ENCODE assay signal across 10 cellular contexts in the genomic region with DNA sequence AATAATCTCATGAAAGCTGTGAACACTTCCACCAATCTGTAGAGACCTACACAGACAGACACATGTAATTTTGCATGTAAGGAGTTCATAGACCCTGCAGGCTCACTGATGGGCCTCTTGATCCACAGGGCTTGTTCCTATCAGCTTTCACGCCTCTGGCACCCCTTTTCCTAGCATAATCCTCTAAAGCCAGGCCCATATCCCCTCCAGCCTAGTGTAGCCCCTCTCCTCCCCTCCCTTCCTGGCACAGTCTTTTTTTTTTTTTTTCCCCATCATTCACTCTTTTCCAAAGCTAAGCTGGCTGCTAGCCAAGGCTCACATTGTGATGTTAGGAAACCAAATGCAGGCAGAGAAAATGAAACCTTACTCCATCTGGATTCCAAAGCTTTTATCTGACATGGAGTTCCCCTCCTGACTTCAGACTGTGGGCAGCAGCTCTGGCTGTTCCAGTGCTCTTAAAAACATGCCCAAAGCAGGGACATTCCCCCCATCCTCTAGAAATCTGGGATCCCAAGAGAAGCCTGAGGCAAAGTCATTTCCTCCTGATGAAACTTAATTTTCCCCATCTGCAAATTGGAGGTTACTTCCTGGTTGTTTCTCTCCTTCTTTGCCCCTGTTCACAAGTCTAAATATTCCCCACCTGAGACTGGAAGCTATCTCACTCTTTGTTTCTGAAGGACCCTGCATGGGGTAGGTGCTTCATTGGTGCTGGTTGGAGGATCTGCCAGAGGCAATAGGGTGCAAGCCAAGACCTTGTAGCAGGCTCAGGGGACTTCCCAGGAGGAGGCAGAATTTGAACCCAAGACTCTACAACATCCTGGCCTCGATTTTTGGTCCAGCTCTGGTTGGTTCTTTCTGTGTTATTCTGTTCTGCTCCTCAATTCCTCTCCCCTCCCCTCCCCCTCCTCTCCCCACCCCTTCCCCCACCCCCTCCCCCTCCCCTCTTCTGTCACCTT. TPM values are rescaled to one million over a fixed set of nuclear protein-coding genes. Genes with fewer than 3 reads are reported as not detected.
DNase-seq lines count a peak whose midpoint lies in the region; ATAC-seq, FAIRE-seq and TF ChIP-seq lines count a peak whose summit lies in the region.
"Had no signal": no experiment of that assay in that cellular context is flagged by ENCODE, and none has a peak within 500 bp of the region (broad histone marks: within the 10 kb centered on the region; RNA-seq: fewer than 3 reads in every experiment).

No MANE protein-coding gene starts in this region.

- no peaks in the 10 kb centered on the region for H3K9me1 ChIP-seq in K562 (ENCODE audit: control insufficient read depth, insufficient read depth, low read length)

- H3K4me3 Mint-ChIP-seq in Calu3 (ENCODE audit: low read depth, unreplicated experiment) = no peak overlapping the region
- H3K4me3 Mint-ChIP-seq in naive thymus-derived CD4-positive, alpha-beta T cell = peak overlapping the region in 1 of 10 donors; percentile 75
- H3K4me3 Mint-ChIP-seq: IgD-negative memory B cell had no signal

- no peaks in the 10 kb centered on the region for H4K20me1 ChIP-seq in K562 (replicated peaks; ENCODE audit: control insufficient read depth, insufficient read depth, low read length)

- H3K4me1 ChIP-seq in K562 (replicated peaks in 1 of 2; ENCODE audit: control insufficient read depth in 2 of 2, insufficient read depth in 2 of 2, low read length in 2 of 2) = peaks cover 0 to 7% of the 10 kb centered on the region in 2 experiments; a peak in 2 of 5 replicates
- H3K4me1 ChIP-seq in naive thymus-derived CD4-positive, alpha-beta T cell (ENCODE audit: control insufficient read depth in 2 of 2, insufficient read depth in 2 of 2, low read length in 2 of 2) = peaks cover 0 to 49% of the 10 kb centered on the region in 2 donors
- no peaks in the 10 kb centered on the region for H3K4me1 ChIP-seq in psoas muscle
- peaks cover 0 to 6% (median 0%) of the 10 kb centered on the region in 4 donors for H3K4me1 ChIP-seq in transverse colon

- H2AFZ ChIP-seq in K562 (ENCODE audit: low read depth, low read length) = peak overlapping the region; percentile 49

- H3K27me3 ChIP-seq in K562 (ENCODE audit: control insufficient read depth in 2 of 2, insufficient read depth in 2 of 2, low read length in 2 of 2) = no peaks in the 10 kb centered on the region
- no peaks in the 10 kb centered on the region for H3K27me3 ChIP-seq in naive thymus-derived CD4-positive, alpha-beta T cell (ENCODE audit: control insufficient read depth in 2 of 2, insufficient read depth in 2 of 2, low read length in 2 of 2)
- no peaks in the 10 kb centered on the region for H3K27me3 ChIP-seq in psoas muscle (ENCODE audit: insufficient read depth in 3 of 3, low read length in 2 of 3)
- no peaks in the 10 kb centered on the region for H3K27me3 ChIP-seq in transverse colon

- BruUV-seq in Calu3 (replicated peaks; lab: Mats Ljungman, UMichigan) (no TSS peak), K562 (replicated peaks; lab: Mats Ljungman, UMichigan) (no TSS peak)

- H3K4me3 ChIP-seq in K562 (no peak overlapping the region), psoas muscle (no peak overlapping the region), transverse colon (no peak overlapping the region)
- H3K4me3 ChIP-seq in naive thymus-derived CD4-positive, alpha-beta T cell (ENCODE audit: low read length) = no peak overlapping the region

- in situ Hi-C loops in K562 (cut with MboI) = no loop called here
- in situ Hi-C loops in transverse colon (cut with MboI; ENCODE audit: low pct_ligation_motif_present in 1 of 4, low pct_unique_long_range_greater_than_20kb in 1 of 4, low sequenced_read_pairs in 3 of 4) = no loop called here

- peak; percentile 13 for DNase-seq in Calu3
- peak; percentile 26 for DNase-seq in NCI-H128 (lab: John Stamatoyannopoulos, UW; ENCODE audit: unreplicated experiment)
- no peak for DNase-seq in K562 (ENCODE audit: extremely low read depth in 1 of 4, low spot score in 3 of 4)
- DNase-seq in naive thymus-derived CD4-positive, alpha-beta T cell = no peak
- DNase-seq in RKO (ENCODE audit: low spot score) = no peak
- DNase-seq in psoas muscle = no peak
- no peak for DNase-seq in transverse colon
- DNase-seq in HK-2 (ENCODE audit: unreplicated experiment) = no peak
- DNase-seq: activated CD4-positive, alpha-beta T cell treated with anti-CD3 and anti-CD28 coated beads for 4 hours had no signal

- TF ChIP-seq POLR2A in K562 (conservative IDR thresholded peaks at IDR 0.05) (no peak), transverse colon (IDR thresholded peaks at IDR 0.05) (no peak)

- no peak overlapping the region for H3K27ac ChIP-seq in K562 (ENCODE audit: extremely low read depth, low read depth, low read length)
- H3K27ac ChIP-seq in naive thymus-derived CD4-positive, alpha-beta T cell (ENCODE audit: low read depth, low read length) = no peak overlapping the region
- no peak overlapping the region for H3K27ac ChIP-seq in psoas muscle
- H3K27ac ChIP-seq in transverse colon = peak overlapping the region in 2 of 4 donors; percentile 11 to 42

- H3K4me1 Mint-ChIP-seq in Calu3 (ENCODE audit: low read depth, unreplicated experiment) = peaks cover 14% of the 10 kb centered on the region
- H3K4me1 Mint-ChIP-seq in naive thymus-derived CD4-positive, alpha-beta T cell = peaks cover 0 to 52% (median 7%) of the 10 kb centered on the region in 7 donors

- POLR2A ChIA-PET in K562 (lab: Yijun Ruan, JAX) = interaction anchor here (0.7 to 2.0 kb wide), 5 partner anchors 10 to 1477 kb away, joined by 3 to 9 read pairs (median 5); a partner anchor contains a TSS
- POLR2A ChIA-PET in naive thymus-derived CD4-positive, alpha-beta T cell (lab: Charles Lee) = no interaction called here

- TF ChIP-seq CTCF in Calu3 (IDR thresholded peaks at IDR 0.05; ENCODE audit: unreplicated experiment) (no peak), K562 (IDR thresholded peaks at IDR 0.05 in 2 of 3, conservative IDR thresholded peaks at IDR 0.05 in 1 of 3; ENCODE audit: insufficient read depth in 2 of 3, low read depth in 1 of 3, low read length in 3 of 3) (no peak), psoas muscle (IDR thresholded peaks at IDR 0.05) (no peak), transverse colon (IDR thresholded peaks at IDR 0.05) (no peak)

- H3K27me3 Mint-ChIP-seq in Calu3 (ENCODE audit: unreplicated experiment) = no peaks in the 10 kb centered on the region
- no peaks in the 10 kb centered on the region for H3K27me3 Mint-ChIP-seq in naive thymus-derived CD4-positive, alpha-beta T cell
- H3K27me3 Mint-ChIP-seq: IgD-negative memory B cell had no signal

- H3K36me3 ChIP-seq in K562 (ENCODE audit: control insufficient read depth, insufficient read depth, low read length) = no peaks in the 10 kb centered on the region
- H3K36me3 ChIP-seq in naive thymus-derived CD4-positive, alpha-beta T cell (ENCODE audit: control insufficient read depth in 2 of 3, insufficient read depth in 3 of 3, low read length in 3 of 3) = no peaks in the 10 kb centered on the region
- H3K36me3 ChIP-seq in psoas muscle (ENCODE audit: insufficient read depth in 1 of 2, low read depth in 1 of 2) = no peaks in the 10 kb centered on the region
- no peaks in the 10 kb centered on the region for H3K36me3 ChIP-seq in transverse colon

- no peak overlapping the region for H3K9ac ChIP-seq in K562 (ENCODE audit: insufficient read depth in 1 of 2, low read depth in 2 of 2, low read length in 2 of 2)

- no peaks in the 10 kb centered on the region for H3K9me3 Mint-ChIP-seq in Calu3 (ENCODE audit: low read depth, unreplicated experiment)
- peaks cover 0 to 2% (median 0%) of the 10 kb centered on the region in 11 donors for H3K9me3 Mint-ChIP-seq in naive thymus-derived CD4-positive, alpha-beta T cell
- H3K9me3 Mint-ChIP-seq: IgD-negative memory B cell had no signal

- no peak; the same call in 1 of the 3 replicates for ATAC-seq in K562
- peak; percentile 22 for ATAC-seq in naive thymus-derived CD4-positive, alpha-beta T cell
- ATAC-seq in psoas muscle = no peak

- H3K27ac Mint-ChIP-seq in Calu3 (ENCODE audit: unreplicated experiment) = peak overlapping the region; percentile 54
- H3K27ac Mint-ChIP-seq in naive thymus-derived CD4-positive, alpha-beta T cell = peak overlapping the region in 3 of 9 donors; percentile 49 to 89 (median 58)

- H3K9me3 ChIP-seq in K562 (replicated peaks; ENCODE audit: control insufficient read depth, insufficient read depth, low read depth, low read length) = no peaks in the 10 kb centered on the region
- no peaks in the 10 kb centered on the region for H3K9me3 ChIP-seq in naive thymus-derived CD4-positive, alpha-beta T cell (ENCODE audit: control insufficient read depth in 2 of 3, low read length in 3 of 3)
- no peaks in the 10 kb centered on the region for H3K9me3 ChIP-seq in psoas muscle
- H3K9me3 ChIP-seq in transverse colon = no peaks in the 10 kb centered on the region

- intact Hi-C loops in Calu3 (cut with micrococcal nuclease; ENCODE audit: unreplicated experiment) = no loop called here
- intact Hi-C loops in K562 (cut with micrococcal nuclease) = no loop called here
- intact Hi-C loops in naive thymus-derived CD4-positive, alpha-beta T cell (cut with micrococcal nuclease) = loop anchor here in 1 of 2 donors (1.0 to 5.0 kb wide), 2 partner anchors 10 to 43 kb away; a partner anchor contains a TSS
- intact Hi-C loops in psoas muscle (cut with DNase I) = no loop called here
- intact Hi-C loops in transverse colon (cut with DNase I; ENCODE audit: low total_unique reads) = no loop called here

- WGBS in K562 (ENCODE audit: insufficient coverage, low coverage, missing lambda C conversion rate) = 29% methylated on average over 2 of the region's 2 CpGs
- 61 to 83% (median 75%) methylated on average over 2 of the region's 2 CpGs for WGBS in psoas muscle, 3 donors
- WGBS in transverse colon (ENCODE audit: low coverage in 1 of 2), 2 donors = 67 to 74% methylated on average over 2 of the region's 2 CpGs

- TF ChIP-seq RAD21 in K562 (CRISPR knock-in tag; conservative IDR thresholded peaks at IDR 0.05 in 1 of 2, IDR thresholded peaks at IDR 0.05 in 1 of 2) = no peak

- TF ChIP-seq EP300 in K562 (IDR thresholded peaks at IDR 0.05; ENCODE audit: low read length) = no peak
- TF ChIP-seq EP300 in transverse colon (IDR thresholded peaks at IDR 0.05; ENCODE audit: low read depth) = no peak

- peaks cover 6% of the 10 kb centered on the region for H3K36me3 Mint-ChIP-seq in Calu3 (ENCODE audit: insufficient read depth, unreplicated experiment)
- peaks cover 0 to 11% (median 0%) of the 10 kb centered on the region in 5 donors for H3K36me3 Mint-ChIP-seq in naive thymus-derived CD4-positive, alpha-beta T cell

- no peak overlapping the region for H3K4me2 ChIP-seq in K562 (ENCODE audit: insufficient read depth, low read length)

- CTCF ChIA-PET in Calu3 (lab: Charles Lee) (interaction anchor here (0.8 kb wide), 1 partner anchor 37 kb away, joined by 4 read pairs; no protein-coding TSS in a partner anchor), K562 (lab: Yijun Ruan, JAX; ENCODE audit: low intra/inter-chr PET ratio) (no interaction called here)
- CTCF ChIA-PET in naive thymus-derived CD4-positive, alpha-beta T cell (lab: Charles Lee) = no interaction called here

- no peaks in the 10 kb centered on the region for H3K79me2 ChIP-seq in K562 (ENCODE audit: control insufficient read depth, insufficient read depth, low read length)

- no peak for FAIRE-seq in K562 (lab: Jason Lieb, UNC)

RNA-seq across cellular contexts. Expression of a gene that starts 9.9 kb away (rescaled TPM):
- total RNA-seq in Calu3 (2022) (7.0 and 28.7 TPM in 2 replicates), K562 (2014; rRNA removed) (0.08 and 0.18 TPM in 2 replicates), K562 (2014; rRNA removed; fragmentation: Illumina TruSeq; extraction: Trizol) (0.16 TPM in 1 of 2 replicates, not detected in the other), K562 (2015; rRNA removed; fragmentation: Illumina TruSeq; extraction: Trizol) (0.18 and 0.23 TPM in 2 replicates), K562 (2021) (0.56 and 0.58 TPM in 2 replicates), psoas muscle (1 to 10 TPM in 3 of 4 donors, under 1 TPM in 1; 0.77 to 2.6 (median 1.6) TPM), transverse colon (10 to 100 TPM in 2 of 4 donors, 1 to 10 TPM in 2; 1.8 to 12.8 (median 6.2) TPM)
- total RNA-seq in K562 (2011; cell fraction: chromatin; rRNA removed; ENCODE audit: low replicate concordance) = 0.37 TPM in 1 of 2 replicates, not detected in the other
- not detected in 2 replicates for total RNA-seq in K562 (2011; cell fraction: nucleolus; rRNA removed)
- 0.29 TPM in 1 of 2 replicates, not detected in the other for total RNA-seq in K562 (2011; cell fraction: nucleoplasm; rRNA removed)
- polyA plus RNA-seq in K562 (2011; rRNA removed) (0.08 and 0.53 TPM in 2 replicates), K562 (2014; fragmentation: Illumina TruSeq; extraction: Trizol) (0.43 TPM in 2 replicates), K562 (2014; fragmentation: Nextera tagmentation; extraction: Ambion mirVana) (under 1 TPM; 0.46 to 0.59 TPM), K562 (2014; rRNA removed) (0.30 and 0.49 TPM in 2 replicates), psoas muscle (under 1 TPM; 0.38 to 0.42 (median 0.39) TPM)
- polyA plus RNA-seq in K562 (2011; cell fraction: cytosol; rRNA removed) = 0.72 TPM in 1 of 2 replicates, not detected in the other
- not detected in 2 replicates for polyA plus RNA-seq in K562 (2011; cell fraction: nucleus; rRNA removed)
- polyA plus RNA-seq in K562 (2012) = 0.30 and 0.65 TPM in 2 replicates
- polyA minus RNA-seq in K562 (2011; rRNA and poly(A)+ RNA removed) = not detected in 2 replicates
- polyA minus RNA-seq in K562 (2011; cell fraction: cytosol; rRNA and poly(A)+ RNA removed) = 0.86 TPM in 1 of 2 replicates, not detected in the other
- polyA minus RNA-seq in K562 (2011; cell fraction: nucleus; rRNA and poly(A)+ RNA removed) = not detected in 2 replicates
- total RNA-seq in naive thymus-derived CD4-positive, alpha-beta T cell = 100 to 1,000 TPM in 1 of 5 experiments, 10 to 100 TPM in 4; 17.0 to 192 (median 29.1) TPM
- 1 to 10 TPM; 2.8 to 4.1 TPM for polyA plus RNA-seq in naive thymus-derived CD4-positive, alpha-beta T cell

RNA-seq across cellular contexts. Expression of a gene that starts 21.4 kb away (rescaled TPM):
- total RNA-seq in Calu3 (2022) = not detected in 2 replicates
- not detected in 2 replicates for total RNA-seq in K562 (2011; cell fraction: chromatin; rRNA removed; ENCODE audit: low replicate concordance)
- total RNA-seq in K562 (2011; cell fraction: nucleolus; rRNA removed) = not detected in 2 replicates
- total RNA-seq in K562 (2011; cell fraction: nucleoplasm; rRNA removed) = not detected in 2 replicates
- total RNA-seq in K562 (2014; rRNA removed) = not detected in 2 replicates
- total RNA-seq in K562 (2014; rRNA removed; fragmentation: Illumina TruSeq; extraction: Trizol) = not detected in 2 replicates
- not detected in 2 replicates for total RNA-seq in K562 (2015; rRNA removed; fragmentation: Illumina TruSeq; extraction: Trizol)
- total RNA-seq in K562 (2021) = not detected in 2 replicates
- not detected in 2 replicates for polyA plus RNA-seq in K562 (2011; rRNA removed)
- polyA plus RNA-seq in K562 (2011; cell fraction: cytosol; rRNA removed) = not detected in 2 replicates
- not detected in 2 replicates for polyA plus RNA-seq in K562 (2011; cell fraction: nucleus; rRNA removed)
- not detected in 2 replicates for polyA plus RNA-seq in K562 (2012)
- polyA plus RNA-seq in K562 (2014; fragmentation: Illumina TruSeq; extraction: Trizol) = not detected in 2 replicates
- polyA plus RNA-seq in K562 (2014; fragmentation: Nextera tagmentation; extraction: Ambion mirVana) = not detected
- polyA plus RNA-seq in K562 (2014; rRNA removed) = not detected in 2 replicates
- polyA minus RNA-seq in K562 (2011; rRNA and poly(A)+ RNA removed) = not detected in 2 replicates
- not detected in 2 replicates for polyA minus RNA-seq in K562 (2011; cell fraction: cytosol; rRNA and poly(A)+ RNA removed)
- not detected in 2 replicates for polyA minus RNA-seq in K562 (2011; cell fraction: nucleus; rRNA and poly(A)+ RNA removed)
- total RNA-seq in naive thymus-derived CD4-positive, alpha-beta T cell = 1 to 10 TPM in 1 of 5 experiments, under 1 TPM in 1, not detected in 3; 0.22 to 1.9 TPM
- under 1 TPM in 1 of 2 donors, not detected in 1; 0.09 TPM for polyA plus RNA-seq in naive thymus-derived CD4-positive, alpha-beta T cell
- not detected for total RNA-seq in psoas muscle
- not detected for polyA plus RNA-seq in psoas muscle
- not detected for total RNA-seq in transverse colon
- polyA plus RNA-seq: IgD-negative memory B cell had no signal

RNA-seq across cellular contexts. Expression of a gene that starts 40.5 kb away (rescaled TPM):
- total RNA-seq in Calu3 (2022) (6.2 and 6.5 TPM in 2 replicates), K562 (2014; rRNA removed) (2.5 and 3.9 TPM in 2 replicates), K562 (2014; rRNA removed; fragmentation: Illumina TruSeq; extraction: Trizol) (4.8 and 5.6 TPM in 2 replicates), K562 (2015; rRNA removed; fragmentation: Illumina TruSeq; extraction: Trizol) (2.9 and 3.0 TPM in 2 replicates), K562 (2021) (5.0 and 5.7 TPM in 2 replicates), psoas muscle (not detected), transverse colon (10 to 100 TPM in 1 of 4 donors, not detected in 3; 39.2 TPM)
- total RNA-seq in K562 (2011; cell fraction: chromatin; rRNA removed; ENCODE audit: low replicate concordance) = 9.4 and 10.6 TPM in 2 replicates
- 5.8 and 9.9 TPM in 2 replicates for total RNA-seq in K562 (2011; cell fraction: nucleolus; rRNA removed)
- total RNA-seq in K562 (2011; cell fraction: nucleoplasm; rRNA removed) = 9.5 and 10.0 TPM in 2 replicates
- polyA plus RNA-seq in K562 (2011; rRNA removed) (8.3 and 9.6 TPM in 2 replicates), K562 (2014; fragmentation: Illumina TruSeq; extraction: Trizol) (5.4 and 7.0 TPM in 2 replicates), K562 (2014; fragmentation: Nextera tagmentation; extraction: Ambion mirVana) (10 to 100 TPM in 1 of 2 experiments, 1 to 10 TPM in 1; 8.5 to 11.2 TPM), K562 (2014; rRNA removed) (6.1 and 6.5 TPM in 2 replicates), psoas muscle (not detected)
- 5.7 and 6.5 TPM in 2 replicates for polyA plus RNA-seq in K562 (2011; cell fraction: cytosol; rRNA removed)
- polyA plus RNA-seq in K562 (2011; cell fraction: nucleus; rRNA removed) = 19.5 and 20.6 TPM in 2 replicates
- 7.0 and 12.5 TPM in 2 replicates for polyA plus RNA-seq in K562 (2012)
- 4.0 TPM in 2 replicates for polyA minus RNA-seq in K562 (2011; rRNA and poly(A)+ RNA removed)
- 2.5 and 3.3 TPM in 2 replicates for polyA minus RNA-seq in K562 (2011; cell fraction: cytosol; rRNA and poly(A)+ RNA removed)
- polyA minus RNA-seq in K562 (2011; cell fraction: nucleus; rRNA and poly(A)+ RNA removed) = 3.3 and 3.9 TPM in 2 replicates
- total RNA-seq in naive thymus-derived CD4-positive, alpha-beta T cell = 1 to 10 TPM in 1 of 5 experiments, not detected in 4; 6.9 TPM
- under 1 TPM in 1 of 2 donors, not detected in 1; 0.39 TPM for polyA plus RNA-seq in naive thymus-derived CD4-positive, alpha-beta T cell
- polyA plus RNA-seq: IgD-negative memory B cell had no signal

RNA-seq across cellular contexts. Expression of a gene that starts 53.4 kb away (rescaled TPM):
- total RNA-seq in Calu3 (2022) = not detected in 2 replicates
- total RNA-seq in K562 (2011; cell fraction: chromatin; rRNA removed; ENCODE audit: low replicate concordance) = not detected in 2 replicates
- total RNA-seq in K562 (2011; cell fraction: nucleolus; rRNA removed) = not detected in 2 replicates
- not detected in 2 replicates for total RNA-seq in K562 (2011; cell fraction: nucleoplasm; rRNA removed)
- not detected in 2 replicates for total RNA-seq in K562 (2014; rRNA removed)
- not detected in 2 replicates for total RNA-seq in K562 (2014; rRNA removed; fragmentation: Illumina TruSeq; extraction: Trizol)
- not detected in 2 replicates for total RNA-seq in K562 (2015; rRNA removed; fragmentation: Illumina TruSeq; extraction: Trizol)
- total RNA-seq in K562 (2021) = not detected in 2 replicates
- not detected in 2 replicates for polyA plus RNA-seq in K562 (2011; rRNA removed)
- not detected in 2 replicates for polyA plus RNA-seq in K562 (2011; cell fraction: cytosol; rRNA removed)
- polyA plus RNA-seq in K562 (2011; cell fraction: nucleus; rRNA removed) = not detected in 2 replicates
- not detected in 2 replicates for polyA plus RNA-seq in K562 (2012)
- not detected in 2 replicates for polyA plus RNA-seq in K562 (2014; fragmentation: Illumina TruSeq; extraction: Trizol)
- not detected for polyA plus RNA-seq in K562 (2014; fragmentation: Nextera tagmentation; extraction: Ambion mirVana)
- polyA plus RNA-seq in K562 (2014; rRNA removed) = not detected in 2 replicates
- not detected in 2 replicates for polyA minus RNA-seq in K562 (2011; rRNA and poly(A)+ RNA removed)
- not detected in 2 replicates for polyA minus RNA-seq in K562 (2011; cell fraction: cytosol; rRNA and poly(A)+ RNA removed)
- not detected in 2 replicates for polyA minus RNA-seq in K562 (2011; cell fraction: nucleus; rRNA and poly(A)+ RNA removed)
- total RNA-seq in naive thymus-derived CD4-positive, alpha-beta T cell = not detected
- not detected for polyA plus RNA-seq in naive thymus-derived CD4-positive, alpha-beta T cell
- total RNA-seq in psoas muscle = not detected
- not detected for polyA plus RNA-seq in psoas muscle
- total RNA-seq in transverse colon = not detected
- polyA plus RNA-seq: IgD-negative memory B cell had no signal

Comparison
In these comparisons a context has a peak if more than half of its experiments do, and no peak if none do; other contexts are left out.
1. DNase-seq: peak in Calu3 (single experiment) and NCI-H128 (single experiment); none in K562 (0 of 4), naive thymus-derived CD4-positive, alpha-beta T cell (0 of 9), RKO (single experiment), psoas muscle (0 of 2), transverse colon (single experiment) and HK-2 (single experiment).